10 cellular contexts compared by ENCODE assay signal in genomic region chr2:181438298-181438697, GRCh38. TPM values are rescaled to one million over a fixed set of nuclear protein-coding genes. Genes with fewer than 3 reads are reported as not detected.
DNase-seq lines count a peak whose midpoint lies in the region; ATAC-seq and TF ChIP-seq lines count a peak whose summit lies in the region.
"Had no signal": no experiment of that assay in that cellular context is flagged by ENCODE, and none has a peak within 500 bp of the region (broad histone marks: within the 10 kb centered on the region; RNA-seq: fewer than 3 reads in every experiment).

No MANE protein-coding gene starts in this region.

- POLR2A ChIA-PET in activated CD4-positive, alpha-beta T cell treated with anti-CD3 and anti-CD28 coated beads for 36 hours (lab: Charles Lee): no interaction called here

- TF ChIP-seq POLR2A in heart left ventricle (IDR thresholded peaks at IDR 0.05) (no peak), esophagus muscularis mucosa (IDR thresholded peaks at IDR 0.05; ENCODE audit: low read depth) (no peak)

- H2AFZ ChIP-seq in neural progenitor cell (replicated peaks): no peak overlapping the region

- H3K9me3 ChIP-seq in neural progenitor cell (ENCODE audit: low read depth) (no peaks in the 10 kb centered on the region), heart left ventricle (no peaks in the 10 kb centered on the region), esophagus muscularis mucosa (no peaks in the 10 kb centered on the region)
- H3K9me3 ChIP-seq: body of pancreas, gastrocnemius medialis had no signal

- TF ChIP-seq EP300 in esophagus muscularis mucosa (IDR thresholded peaks at IDR 0.05): no peak

- no peak overlapping the region for H3K4me2 ChIP-seq in neural progenitor cell

- H3K27ac Mint-ChIP-seq in activated CD4-positive, alpha-beta T cell treated with anti-CD3 and anti-CD28 coated beads for 36 hours: no peak overlapping the region
- H3K27ac Mint-ChIP-seq in neural progenitor cell: no peak overlapping the region

- peaks cover 2% of the 10 kb centered on the region for H3K9me3 Mint-ChIP-seq in activated CD4-positive, alpha-beta T cell treated with anti-CD3 and anti-CD28 coated beads for 36 hours (ENCODE audit: low read depth)
- peaks cover 6% of the 10 kb centered on the region for H3K9me3 Mint-ChIP-seq in neural progenitor cell

- no peaks in the 10 kb centered on the region for H3K27me3 ChIP-seq in neural progenitor cell
- no peaks in the 10 kb centered on the region for H3K27me3 ChIP-seq in heart left ventricle
- no peaks in the 10 kb centered on the region for H3K27me3 ChIP-seq in esophagus muscularis mucosa
- H3K27me3 ChIP-seq: body of pancreas, gastrocnemius medialis had no signal

- ATAC-seq in activated CD4-positive, alpha-beta T cell treated with anti-CD3 and anti-CD28 coated beads for 36 hours: peak; percentile 58
- ATAC-seq in heart left ventricle: no peak
- ATAC-seq: body of pancreas, gastrocnemius medialis had no signal

- no peak overlapping the region for H3K27ac ChIP-seq in neural progenitor cell
- no peak overlapping the region for H3K27ac ChIP-seq in heart left ventricle
- H3K27ac ChIP-seq in esophagus muscularis mucosa (replicated peaks in 1 of 4): no peak overlapping the region
- H3K27ac ChIP-seq: body of pancreas, gastrocnemius medialis had no signal

- no peaks in the 10 kb centered on the region for H3K4me1 ChIP-seq in neural progenitor cell
- H3K4me1 ChIP-seq in heart left ventricle: no peaks in the 10 kb centered on the region
- H3K4me1 ChIP-seq in esophagus muscularis mucosa: no peaks in the 10 kb centered on the region
- H3K4me1 ChIP-seq: gastrocnemius medialis had no signal

- no peak overlapping the region for H3K9ac ChIP-seq in neural progenitor cell

- WGBS in heart left ventricle, 4 donors: 46 to 65% (median 55%) methylated on average over 2 of the region's 2 CpGs
- WGBS in esophagus muscularis mucosa: 79% methylated on average over 2 of the region's 2 CpGs

- intact Hi-C loops in activated CD4-positive, alpha-beta T cell treated with anti-CD3 and anti-CD28 coated beads for 36 hours (cut with DNase I, micrococcal nuclease): loop anchor here in 1 of 2 experiments (10.0 kb wide), 1 partner anchor 277 kb away; no protein-coding TSS in a partner anchor
- intact Hi-C loops in heart left ventricle (cut with DNase I): no loop called here
- intact Hi-C loops in esophagus muscularis mucosa (cut with DNase I): no loop called here

- no peak overlapping the region for H3K4me3 Mint-ChIP-seq in activated CD4-positive, alpha-beta T cell treated with anti-CD3 and anti-CD28 coated beads for 36 hours
- H3K4me3 Mint-ChIP-seq in neural progenitor cell: no peak overlapping the region

- no peaks in the 10 kb centered on the region for H3K36me3 Mint-ChIP-seq in activated CD4-positive, alpha-beta T cell treated with anti-CD3 and anti-CD28 coated beads for 36 hours (ENCODE audit: low read depth)
- H3K36me3 Mint-ChIP-seq in neural progenitor cell: no peaks in the 10 kb centered on the region

- peak; percentile 33 for DNase-seq in activated CD4-positive, alpha-beta T cell treated with anti-CD3 and anti-CD28 coated beads for 36 hours
- DNase-seq in activated CD4-positive, alpha-beta T cell treated with anti-CD3 and anti-CD28 coated beads for 1 hour: no peak
- peak; percentile 86 for DNase-seq in Jurkat, Clone E6-1 (ENCODE audit: low read depth, low spot score)
- peak; percentile 10 to 31 for DNase-seq in activated CD4-positive, alpha-beta T cell treated with anti-CD3 and anti-CD28 coated beads, Interleukin-2, amount 50 U/mL, for 4 hours
- DNase-seq in neural progenitor cell (ENCODE audit: low spot score) (no peak), heart left ventricle (no peak), esophagus muscularis mucosa (ENCODE audit: extremely low spot score) (no peak)
- DNase-seq in activated CD4-positive, CD25-positive, alpha-beta regulatory T cell (lab: John Stamatoyannopoulos, UW): no peak
- DNase-seq: body of pancreas, gastrocnemius medialis had no signal

- H4K20me1 ChIP-seq in neural progenitor cell (ENCODE audit: low read depth): no peaks in the 10 kb centered on the region

- no peaks in the 10 kb centered on the region for H3K79me2 ChIP-seq in neural progenitor cell (ENCODE audit: low read depth)

- CTCF ChIA-PET in activated CD4-positive, alpha-beta T cell treated with anti-CD3 and anti-CD28 coated beads for 36 hours (lab: Charles Lee): interaction anchor here (0.6 to 1.7 kb wide), 3 partner anchors 20 to 44 kb away, joined by 3 read pairs; no protein-coding TSS in a partner anchor

- H3F3A ChIP-seq in neural progenitor cell (ENCODE audit: low read depth): no peaks in the 10 kb centered on the region

- peaks cover 17% of the 10 kb centered on the region for H3K4me1 Mint-ChIP-seq in activated CD4-positive, alpha-beta T cell treated with anti-CD3 and anti-CD28 coated beads for 36 hours
- H3K4me1 Mint-ChIP-seq in neural progenitor cell: no peaks in the 10 kb centered on the region

- no peaks in the 10 kb centered on the region for H3K27me3 Mint-ChIP-seq in activated CD4-positive, alpha-beta T cell treated with anti-CD3 and anti-CD28 coated beads for 36 hours
- H3K27me3 Mint-ChIP-seq in neural progenitor cell (ENCODE audit: insufficient read depth, low read depth): peaks cover 8% of the 10 kb centered on the region

- peak; percentile 30 for TF ChIP-seq CTCF in neural progenitor cell (IDR thresholded peaks at IDR 0.05)
- TF ChIP-seq CTCF in heart left ventricle (IDR thresholded peaks at IDR 0.05): no peak
- no peak for TF ChIP-seq CTCF in esophagus muscularis mucosa (IDR thresholded peaks at IDR 0.05)

- no peaks in the 10 kb centered on the region for H3K36me3 ChIP-seq in neural progenitor cell
- no peaks in the 10 kb centered on the region for H3K36me3 ChIP-seq in heart left ventricle
- H3K36me3 ChIP-seq in esophagus muscularis mucosa: no peaks in the 10 kb centered on the region
- H3K36me3 ChIP-seq: gastrocnemius medialis had no signal

- H3K4me3 ChIP-seq in Jurkat, Clone E6-1 (ENCODE audit: low read length): no peak overlapping the region
- H3K4me3 ChIP-seq in neural progenitor cell: no peak overlapping the region
- H3K4me3 ChIP-seq in heart left ventricle: no peak overlapping the region
- H3K4me3 ChIP-seq in esophagus muscularis mucosa: no peak overlapping the region
- H3K4me3 ChIP-seq: body of pancreas, gastrocnemius medialis had no signal

RNA-seq across cellular contexts. Expression of gene ITGA4, which starts 18.9 kb away (rescaled TPM):
- 10 to 100 TPM; 27.7 to 33.6 TPM for total RNA-seq in activated CD4-positive, alpha-beta T cell treated with anti-CD3 and anti-CD28 coated beads for 36 hours
- 106 TPM for polyA plus RNA-seq in Jurkat, Clone E6-1 (2012; ENCODE audit: insufficient read depth, insufficient read length)
- 8.2 and 10.2 TPM in 2 replicates for total RNA-seq in neural progenitor cell (ENCODE audit: low replicate concordance)
- 10 to 100 TPM in 1 of 9 donors, 1 to 10 TPM in 6, under 1 TPM in 2; 0.69 to 16.5 (median 1.8) TPM for total RNA-seq in heart left ventricle
- under 1 TPM; 0.23 to 0.80 TPM for polyA plus RNA-seq in heart left ventricle
- 1 to 10 TPM; 2.2 to 8.4 (median 3.5) TPM for total RNA-seq in esophagus muscularis mucosa

Comparison
In these comparisons a context has a peak if more than half of its experiments do, and no peak if none do; other contexts are left out.
1. DNase-seq: peak in activated CD4-positive, alpha-beta T cell treated with anti-CD3 and anti-CD28 coated beads for 36 hours (single experiment), Jurkat, Clone E6-1 (single experiment) and activated CD4-positive, alpha-beta T cell treated with anti-CD3 and anti-CD28 coated beads, Interleukin-2, amount 50 U/mL, for 4 hours (2 of 2); none in activated CD4-positive, alpha-beta T cell treated with anti-CD3 and anti-CD28 coated beads for 1 hour (single experiment), neural progenitor cell (single experiment), activated CD4-positive, CD25-positive, alpha-beta regulatory T cell (0 of 4), heart left ventricle (0 of 5) and esophagus muscularis mucosa (single experiment).